Comparison of ENCODE assay signal across 24 cellular contexts in genomic region chr6:157726892-157727628, GRCh38.
DNase-seq lines count a peak whose midpoint lies in the region; ATAC-seq and TF ChIP-seq lines count a peak whose summit lies in the region.
"Had no signal": no experiment of that assay in that cellular context is flagged by ENCODE, and none has a peak within 500 bp of the region (broad histone marks: within the 10 kb centered on the region; RNA-seq: fewer than 3 reads in every experiment).

No MANE protein-coding gene starts in this region.

- no peaks in the 10 kb centered on the region for H3K27me3 ChIP-seq in liver (ENCODE audit: control insufficient read depth in 4 of 4, insufficient read depth in 4 of 4, low read length in 3 of 4)
- H3K27me3 ChIP-seq in stomach: no peaks in the 10 kb centered on the region
- no peaks in the 10 kb centered on the region for H3K27me3 ChIP-seq in CD4-positive, alpha-beta memory T cell (ENCODE audit: insufficient read depth, low read length)
- H3K27me3 ChIP-seq: ascending aorta had no signal

- H3K27ac Mint-ChIP-seq in CD4-positive, alpha-beta memory T cell: no peak overlapping the region
- H3K27ac Mint-ChIP-seq: activated CD4-positive, alpha-beta memory T cell treated with anti-CD3 and anti-CD28 coated beads, Interleukin-2, amount 10 ng/mL, durations not matched to agents 7 days and 5 days; activated naive CD4-positive, alpha-beta T cell treated with anti-CD3 and anti-CD28 coated beads for 36 hours; effector memory CD8-positive, alpha-beta T cell; IgD-negative memory B cell had no signal

- H3K9me3 ChIP-seq in liver (ENCODE audit: control insufficient read depth in 4 of 4, low read length in 3 of 4) (no peaks in the 10 kb centered on the region), stomach (peaks cover 0 to 7% (median 2%) of the 10 kb centered on the region in 4 donors)
- H3K9me3 ChIP-seq in CD4-positive, alpha-beta memory T cell (ENCODE audit: control insufficient read depth in 1 of 2, low read length in 2 of 2): no peaks in the 10 kb centered on the region

- H3K4me3 ChIP-seq in liver (ENCODE audit: low read depth in 1 of 3, low read length in 3 of 3) (no peak overlapping the region), stomach (no peak overlapping the region)
- H3K4me3 ChIP-seq in CD4-positive, alpha-beta memory T cell (ENCODE audit: low read length in 2 of 2): no peak overlapping the region
- H3K4me3 ChIP-seq: ascending aorta had no signal

- H3K4me3 Mint-ChIP-seq in CD4-positive, alpha-beta memory T cell: no peak overlapping the region
- H3K4me3 Mint-ChIP-seq: activated CD4-positive, alpha-beta memory T cell treated with anti-CD3 and anti-CD28 coated beads, Interleukin-2, amount 10 ng/mL, durations not matched to agents 7 days and 5 days; activated naive CD4-positive, alpha-beta T cell treated with anti-CD3 and anti-CD28 coated beads for 36 hours; effector memory CD8-positive, alpha-beta T cell; IgD-negative memory B cell had no signal

- peaks cover 0 to 20% (median 12%) of the 10 kb centered on the region in 8 donors for H3K9me3 Mint-ChIP-seq in CD4-positive, alpha-beta memory T cell

- 69% methylated on average over 7 of the region's 7 CpGs for WGBS in liver
- 33 to 70% (median 42%) methylated on average over 7 of the region's 7 CpGs for whole genome bisulfite sequencing in stomach, 5 donors

- peak; percentile 15 to 38 for TF ChIP-seq RAD21 in liver (IDR thresholded peaks at IDR 0.05)

- no peak for ATAC-seq in HG03025 (IDR thresholded peaks at IDR 0.05; ENCODE audit: low FRiP score, unreplicated experiment)
- ATAC-seq: effector memory CD8-positive, alpha-beta T cell; stimulated activated naive CD8-positive, alpha-beta T cell treated with anti-CD3 and anti-CD28 coated beads, Interleukin-15, Interleukin-2, amounts not matched to agents 100 U/mL and 50 U/mL, for 24 hours had no signal

- H3K36me3 Mint-ChIP-seq in CD4-positive, alpha-beta memory T cell: no peaks in the 10 kb centered on the region

- DNase-seq in G401 (ENCODE audit: low spot score): peak; percentile 33
- peak; percentile 86 for DNase-seq in fibroblast of gingiva (ENCODE audit: low read depth)
- DNase-seq in stomach: no peak
- no peak for DNase-seq in CD4-positive, alpha-beta memory T cell
- no peak for DNase-seq in stimulated activated naive CD4-positive, alpha-beta T cell (lab: John Stamatoyannopoulos, UW)
- DNase-seq in activated CD4-positive, alpha-beta T cell treated with anti-CD3 and anti-CD28 coated beads, Interleukin-2, amount 50 U/mL, for 4 hours: no peak
- DNase-seq: activated CD4-positive, alpha-beta memory T cell treated with anti-CD3 and anti-CD28 coated beads, Interleukin-2, amount 10 ng/mL, durations not matched to agents 7 days and 5 days; activated CD4-positive, CD25-positive, alpha-beta regulatory T cell; activated naive CD4-positive, alpha-beta T cell treated with anti-CD3 and anti-CD28 coated beads for 36 hours; activated T-cell treated with anti-CD3 and anti-CD28 coated beads, Interleukin-2, amount 50 U/mL, for 1 hour; DMS 273 treated with DMSO at 0.1 percent for 48 hours; effector memory CD8-positive, alpha-beta T cell; hippocampal formation; NCI-H1417; NCI-H524; occipital lobe; RPMI8226; stimulated activated CD4-positive, alpha-beta T cell treated with anti-CD3 and anti-CD28 coated beads, Interleukin-2, amount 100 ng/mL, for 24 hours; stimulated activated naive CD8-positive, alpha-beta T cell treated with anti-CD3 and anti-CD28 coated beads, Interleukin-15, Interleukin-2, amounts not matched to agents 100 U/mL and 50 U/mL, for 24 hours; T-helper 9 cell had no signal

- CTCF ChIA-PET in CD4-positive, alpha-beta memory T cell (lab: Charles Lee; ENCODE audit: partially characterized antibody): interaction anchor here (1.1 kb wide), 1 partner anchor 88 kb away, joined by 3 read pairs; no protein-coding TSS in a partner anchor

- no peaks in the 10 kb centered on the region for H3K4me1 Mint-ChIP-seq in CD4-positive, alpha-beta memory T cell
- H3K4me1 Mint-ChIP-seq: activated CD4-positive, alpha-beta memory T cell treated with anti-CD3 and anti-CD28 coated beads, Interleukin-2, amount 10 ng/mL, durations not matched to agents 7 days and 5 days had no signal

- in situ Hi-C loops in G401 (cut with HindIII; ENCODE audit: low sequenced_read_pairs): no loop called here

- H3K36me3 ChIP-seq in liver (ENCODE audit: control insufficient read depth in 4 of 4, insufficient read depth in 3 of 4, low read depth in 1 of 4, low read length in 3 of 4): no peaks in the 10 kb centered on the region
- no peaks in the 10 kb centered on the region for H3K36me3 ChIP-seq in stomach
- no peaks in the 10 kb centered on the region for H3K36me3 ChIP-seq in CD4-positive, alpha-beta memory T cell (ENCODE audit: insufficient read depth, low read length)
- H3K36me3 ChIP-seq: ascending aorta had no signal

- H3K4me1 ChIP-seq in liver (ENCODE audit: control insufficient read depth in 4 of 4, insufficient read depth in 4 of 4, low read length in 3 of 4) (no peaks in the 10 kb centered on the region), stomach (peaks cover 3 to 10% (median 8%) of the 10 kb centered on the region in 4 donors)
- no peaks in the 10 kb centered on the region for H3K4me1 ChIP-seq in CD4-positive, alpha-beta memory T cell (ENCODE audit: insufficient read depth, low read length)

- H3K9ac ChIP-seq in liver (ENCODE audit: low read depth in 1 of 2, low read length in 2 of 2): no peak overlapping the region

- no peak for TF ChIP-seq EP300 in stomach (IDR thresholded peaks at IDR 0.05)

- intact Hi-C loops in stomach (cut with DNase I; ENCODE audit: low total_unique reads): no loop called here
- intact Hi-C loops in CD4-positive, alpha-beta memory T cell (cut with micrococcal nuclease): no loop called here

- TF ChIP-seq CTCF in liver (IDR thresholded peaks at IDR 0.05; ENCODE audit: low read depth, low read length, missing input control): no peak
- no peak for TF ChIP-seq CTCF in stomach (IDR thresholded peaks at IDR 0.05)

- no peak for TF ChIP-seq POLR2A in stomach (IDR thresholded peaks at IDR 0.05)

- peaks cover 0 to 4% of the 10 kb centered on the region in 2 donors for H3K27me3 Mint-ChIP-seq in CD4-positive, alpha-beta memory T cell

- POLR2A ChIA-PET in CD4-positive, alpha-beta memory T cell (lab: Charles Lee; ENCODE audit: partially characterized antibody): no interaction called here

- no peak overlapping the region for H3K27ac ChIP-seq in liver (ENCODE audit: low read depth in 1 of 2, low read length in 2 of 2)
- H3K27ac ChIP-seq in stomach: peak overlapping the region in 4 of 5 donors; percentile 3 to 67 (median 45)
- H3K27ac ChIP-seq in CD4-positive, alpha-beta memory T cell (ENCODE audit: low read depth, low read length): no peak overlapping the region

TF ChIP-seq in liver, 16 proteins besides CTCF, POLR2A, EP300 and RAD21:
- peak; percentile 26 for TF ChIP-seq SP1 (IDR thresholded peaks at IDR 0.05)
- TF ChIP-seq MAX (IDR thresholded peaks at IDR 0.05): no peak
- no peak for TF ChIP-seq HNF4G (IDR thresholded peaks at IDR 0.05)
- peak; percentile 99 for TF ChIP-seq NR2F2 (IDR thresholded peaks at IDR 0.05)
- no peak for TF ChIP-seq EGR1 (IDR thresholded peaks at IDR 0.05; ENCODE audit: low read depth in 2 of 2)
- TF ChIP-seq HNF4A (conservative IDR thresholded peaks at IDR 0.05): no peak
- TF ChIP-seq, protein P1, sequence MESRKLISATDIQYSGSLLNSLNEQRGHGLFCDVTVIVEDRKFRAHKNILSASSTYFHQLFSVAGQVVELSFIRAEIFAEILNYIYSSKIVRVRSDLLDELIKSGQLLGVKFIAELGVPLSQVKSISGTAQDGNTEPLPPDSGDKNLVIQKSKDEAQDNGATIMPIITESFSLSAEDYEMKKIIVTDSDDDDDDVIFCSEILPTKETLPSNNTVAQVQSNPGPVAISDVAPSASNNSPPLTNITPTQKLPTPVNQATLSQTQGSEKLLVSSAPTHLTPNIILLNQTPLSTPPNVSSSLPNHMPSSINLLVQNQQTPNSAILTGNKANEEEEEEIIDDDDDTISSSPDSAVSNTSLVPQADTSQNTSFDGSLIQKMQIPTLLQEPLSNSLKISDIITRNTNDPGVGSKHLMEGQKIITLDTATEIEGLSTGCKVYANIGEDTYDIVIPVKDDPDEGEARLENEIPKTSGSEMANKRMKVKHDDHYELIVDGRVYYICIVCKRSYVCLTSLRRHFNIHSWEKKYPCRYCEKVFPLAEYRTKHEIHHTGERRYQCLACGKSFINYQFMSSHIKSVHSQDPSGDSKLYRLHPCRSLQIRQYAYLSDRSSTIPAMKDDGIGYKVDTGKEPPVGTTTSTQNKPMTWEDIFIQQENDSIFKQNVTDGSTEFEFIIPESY (IDR thresholded peaks at IDR 0.05): no peak
- no peak for TF ChIP-seq ATF3 (IDR thresholded peaks at IDR 0.05)
- TF ChIP-seq RXRA (IDR thresholded peaks at IDR 0.05): peak; percentile 33 to 40
TF ChIP-seq in liver: peak in this region for 3.

Comparison
In these comparisons a context has a peak if more than half of its experiments do, and no peak if none do; other contexts are left out.
1. DNase-seq: peak in G401 (single experiment) and fibroblast of gingiva (single experiment); none in stomach (single experiment), CD4-positive, alpha-beta memory T cell (0 of 5), stimulated activated naive CD4-positive, alpha-beta T cell (0 of 6) and activated CD4-positive, alpha-beta T cell treated with anti-CD3 and anti-CD28 coated beads, Interleukin-2, amount 50 U/mL, for 4 hours (0 of 2).
2. H3K27ac ChIP-seq: peak in stomach (4 of 5); none in liver (0 of 2) and CD4-positive, alpha-beta memory T cell (single experiment).